Comparison of ENCODE assay signal across 24 cellular contexts in the genomic region with DNA sequence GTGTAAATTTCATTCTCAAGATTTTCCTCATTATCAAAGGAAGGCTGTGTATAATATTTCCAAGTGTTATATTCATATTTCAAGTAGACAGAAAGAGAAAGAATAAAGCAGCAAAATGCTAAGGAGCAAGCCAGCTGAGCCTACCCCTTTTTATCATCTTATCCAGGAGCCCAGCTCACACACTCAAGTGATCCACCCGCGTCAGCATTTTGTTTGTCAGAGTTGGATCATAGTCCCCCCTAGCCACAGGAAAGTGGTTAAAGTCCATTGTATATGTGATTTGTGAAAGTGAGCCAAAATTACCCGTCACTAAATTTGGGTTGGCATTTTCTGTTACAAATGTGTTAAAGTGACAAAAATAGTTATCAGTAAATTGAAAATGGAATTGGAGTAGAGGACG.
DNase-seq lines count a peak whose midpoint lies in the region; ATAC-seq, FAIRE-seq and TF ChIP-seq lines count a peak whose summit lies in the region.
"Had no signal": no experiment of that assay in that cellular context is flagged by ENCODE, and none has a peak within 500 bp of the region (broad histone marks: within the 10 kb centered on the region; RNA-seq: fewer than 3 reads in every experiment).

No MANE protein-coding gene starts in this region.

- no peak overlapping the region for H2AFZ ChIP-seq in HepG2 (ENCODE audit: low read length)
- H2AFZ ChIP-seq in neural cell (ENCODE audit: low read depth, low read length): no peak overlapping the region

- intact Hi-C loops in HepG2 (cut with micrococcal nuclease; ENCODE audit: unreplicated experiment) (no loop called here), right lobe of liver (cut with DNase I) (no loop called here)

- H3K4me2 ChIP-seq in HepG2 (ENCODE audit: low read depth, low read length) (no peak overlapping the region), neural cell (ENCODE audit: low read length) (peak overlapping the region; percentile 27)
- H3K4me2 ChIP-seq: BLaER1 had no signal

- H3K79me2 ChIP-seq in HepG2 (ENCODE audit: insufficient read depth, low read length) (no peaks in the 10 kb centered on the region), neural cell (replicated peaks; ENCODE audit: insufficient read depth, low read length) (no peaks in the 10 kb centered on the region)

- H3K4me1 ChIP-seq in HepG2 (ENCODE audit: insufficient read depth, low read length) (no peaks in the 10 kb centered on the region), right lobe of liver (no peaks in the 10 kb centered on the region), SJCRH30 (peaks cover 3% of the 10 kb centered on the region; the same call in 1 of the 2 replicates)
- H3K4me1 ChIP-seq: BE2C, BLaER1 had no signal

- TF ChIP-seq RAD21 in HepG2 (CRISPR knock-in tag; IDR thresholded peaks at IDR 0.05): no peak
- no peak for TF ChIP-seq RAD21 in neural cell (conservative IDR thresholded peaks at IDR 0.05)

- H3K9me3 ChIP-seq in HepG2 (ENCODE audit: low read length): no peaks in the 10 kb centered on the region
- H3K9me3 ChIP-seq in right lobe of liver: no peaks in the 10 kb centered on the region
- no peaks in the 10 kb centered on the region for H3K9me3 ChIP-seq in SJCRH30 (replicated peaks)
- H3K9me3 ChIP-seq in neural cell (ENCODE audit: low read length): no peaks in the 10 kb centered on the region
- H3K9me3 ChIP-seq: BE2C, BLaER1 had no signal

- H3K9ac ChIP-seq in HepG2 (ENCODE audit: insufficient read depth, low read depth, low read length) (no peak overlapping the region), neural cell (ENCODE audit: low read length) (no peak overlapping the region)
- H3K9ac ChIP-seq: BLaER1 had no signal

- no peak for FAIRE-seq in HepG2 (lab: Jason Lieb, UNC)
- FAIRE-seq: GM12878, GM12892, GM18507 had no signal

- ATAC-seq in HepG2: no peak
- no peak for ATAC-seq in right lobe of liver
- no peak for ATAC-seq in GM21529 (IDR thresholded peaks at IDR 0.05; ENCODE audit: unreplicated experiment)
- no peak for ATAC-seq in HG03159 (IDR thresholded peaks at IDR 0.05; ENCODE audit: unreplicated experiment)
- ATAC-seq: GM12878 had no signal

- no peaks in the 10 kb centered on the region for H4K20me1 ChIP-seq in HepG2 (ENCODE audit: insufficient read depth, low read length)
- H4K20me1 ChIP-seq in neural cell (ENCODE audit: insufficient read depth): no peaks in the 10 kb centered on the region
- H4K20me1 ChIP-seq: BLaER1 had no signal

- no peak for DNase-seq in HepG2 (ENCODE audit: low spot score)
- no peak for DNase-seq in right lobe of liver
- DNase-seq in SJCRH30: no peak
- DNase-seq: ACHN; BE2C; C1 segment of cervical spinal cord; CD4-positive, alpha-beta memory T cell; CD4-positive, CD25-positive, alpha-beta regulatory T cell; CD8-positive, alpha-beta memory T cell; COR-L47; DMS 273 treated with DMSO at 0.1 percent for 48 hours; DMS153; DMS53; DMS79; DND-41; GDM1 had no signal

- no peaks in the 10 kb centered on the region for H3F3A ChIP-seq in neural cell (ENCODE audit: insufficient read depth, low read length, poor library complexity, severe bottlenecking)

- H3K27me3 ChIP-seq in HepG2 (ENCODE audit: control insufficient read depth in 1 of 2, insufficient read depth in 2 of 2, low read length in 2 of 2) (no peaks in the 10 kb centered on the region), right lobe of liver (no peaks in the 10 kb centered on the region), SJCRH30 (no peaks in the 10 kb centered on the region), neural cell (ENCODE audit: insufficient read depth, low read depth, low read length) (no peaks in the 10 kb centered on the region)
- H3K27me3 ChIP-seq: BE2C, BLaER1 had no signal

- no peak for TF ChIP-seq POLR2A in HepG2 (IDR thresholded peaks at IDR 0.05; ENCODE audit: insufficient read depth in 1 of 2, low read depth in 2 of 2, low read length in 2 of 2)
- TF ChIP-seq POLR2A in right lobe of liver (IDR thresholded peaks at IDR 0.05): no peak

- TF ChIP-seq CTCF in HepG2 (CRISPR knock-in tag; IDR thresholded peaks at IDR 0.05): no peak
- TF ChIP-seq CTCF in right lobe of liver (IDR thresholded peaks at IDR 0.05): no peak
- TF ChIP-seq CTCF in neural cell (IDR thresholded peaks at IDR 0.05; ENCODE audit: poor library complexity, severe bottlenecking): no peak

- no peaks in the 10 kb centered on the region for H3K9me2 ChIP-seq in neural cell (ENCODE audit: insufficient read depth, low read length)

- in situ Hi-C loops in HepG2 (cut with HindIII; ENCODE audit: extremely low pct_ligation_motif_present, low pct_unique_long_range_greater_than_20kb): no loop called here

- BruUV-seq in HepG2 (replicated peaks; lab: Mats Ljungman, UMichigan): no TSS peak

- no peaks in the 10 kb centered on the region for H3K36me3 ChIP-seq in HepG2 (replicated peaks in 1 of 2; ENCODE audit: control insufficient read depth in 1 of 2, insufficient read depth in 2 of 2, low read length in 2 of 2)
- no peaks in the 10 kb centered on the region for H3K36me3 ChIP-seq in right lobe of liver
- H3K36me3 ChIP-seq in SJCRH30: no peaks in the 10 kb centered on the region
- H3K36me3 ChIP-seq in neural cell (ENCODE audit: insufficient read depth, low read length): no peaks in the 10 kb centered on the region
- H3K36me3 ChIP-seq: BE2C, BLaER1 had no signal

- POLR2A ChIA-PET in HepG2 (lab: Yijun Ruan, JAX): no interaction called here

- H3K27ac ChIP-seq in HepG2 (ENCODE audit: extremely low read length, insufficient read depth, low read length) (no peak overlapping the region), right lobe of liver (no peak overlapping the region), SJCRH30 (peak overlapping the region; percentile 3; the same call in 1 of the 2 replicates), neural cell (ENCODE audit: low read length) (peak overlapping the region; percentile 63)
- H3K27ac ChIP-seq: 22Rv1, BLaER1 had no signal

- no peak for TF ChIP-seq EP300 in HepG2 (IDR thresholded peaks at IDR 0.05; ENCODE audit: low read depth in 2 of 2, low read length in 2 of 2)
- no peak for TF ChIP-seq EP300 in HepG2 (CRISPR knock-in tag; IDR thresholded peaks at IDR 0.05; ENCODE audit: borderline replicate concordance)
- TF ChIP-seq EP300 in neural cell (conservative IDR thresholded peaks at IDR 0.05; ENCODE audit: poor library complexity, severe bottlenecking): no peak

- under 1% methylated on average over 4 of the region's 4 CpGs for WGBS in HepG2 (ENCODE audit: low lambda C conversion rate)
- 39% methylated on average over 4 of the region's 4 CpGs for whole genome bisulfite sequencing in right lobe of liver (ENCODE audit: insufficient coverage, low coverage, low lambda C conversion rate, missing lambda C conversion rate)

- CTCF ChIA-PET in HepG2 (lab: Yijun Ruan, JAX; ENCODE audit: low intra/inter-chr PET ratio, low total read pairs): no interaction called here

- H3K4me3 ChIP-seq in HepG2 (replicated peaks in 1 of 3; ENCODE audit: insufficient read depth in 1 of 3, low read depth in 2 of 3, low read length in 3 of 3) (no peak overlapping the region), right lobe of liver (no peak overlapping the region), SJCRH30 (no peak overlapping the region), neural cell (ENCODE audit: low read length) (no peak overlapping the region)
- H3K4me3 ChIP-seq: BLaER1, GM12878 had no signal

TF ChIP-seq in HepG2, 621 proteins besides CTCF, POLR2A, EP300 and RAD21:
- TF ChIP-seq MAFK (conservative IDR thresholded peaks at IDR 0.05 in 1 of 2, IDR thresholded peaks at IDR 0.05 in 1 of 2; ENCODE audit: low read length in 2 of 2) (peak; percentile 16 to 43; a peak in 2 of 4 replicates), PHF21A (CRISPR knock-in tag; IDR thresholded peaks at IDR 0.05) (no peak)

TF ChIP-seq in neural cell, 6 proteins besides CTCF, POLR2A, EP300 and RAD21:
- TF ChIP-seq EZH2 (IDR thresholded peaks at IDR 0.05; ENCODE audit: borderline replicate concordance, insufficient read depth, low read length, poor library complexity, severe bottlenecking) (no peak), SMC3 (conservative IDR thresholded peaks at IDR 0.05; ENCODE audit: poor library complexity) (no peak), MXI1 (conservative IDR thresholded peaks at IDR 0.05; ENCODE audit: poor library complexity, severe bottlenecking) (no peak)
TF ChIP-seq in neural cell: peak in this region for 0.

Comparison
In these comparisons a context has a peak if more than half of its experiments do, and no peak if none do; other contexts are left out.
1. H3K27ac ChIP-seq: peak in SJCRH30 (single experiment) and neural cell (single experiment); none in HepG2 (single experiment) and right lobe of liver (0 of 3).